In the genomic region with DNA sequence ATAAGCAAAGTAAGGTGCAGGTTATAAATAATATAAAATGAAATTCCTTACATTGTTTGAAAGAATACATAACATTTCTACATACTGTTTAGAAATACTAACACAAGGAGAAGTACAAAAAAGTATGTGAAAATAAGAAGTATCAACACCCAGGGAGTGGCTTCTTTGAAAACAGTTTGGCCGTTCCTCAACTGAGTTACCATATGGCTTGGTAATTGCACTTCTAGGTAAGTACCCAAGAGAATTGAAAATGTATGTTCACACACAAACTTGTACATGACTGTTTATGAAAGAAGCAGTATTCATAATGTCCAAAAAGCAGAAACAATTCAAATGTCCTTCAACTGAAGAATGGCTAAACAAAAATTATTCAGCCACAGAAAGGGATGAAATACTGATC, we compare ENCODE assay signal across 31 cellular contexts. TPM values are rescaled to one million over a fixed set of nuclear protein-coding genes. Genes with fewer than 3 reads are reported as not detected.
"Had no signal": no experiment of that assay in that cellular context is flagged by ENCODE, and none has a peak within 500 bp of the region (broad histone marks: within the 10 kb centered on the region; RNA-seq: fewer than 3 reads in every experiment).

No MANE protein-coding gene starts in this region.

- ATAC-seq: left colon; left lung; natural killer cell; right lobe of liver; stimulated activated memory B cell treated with anti-CD40 and anti-IgM and Interleukin-4, amounts not matched to agents 10 μg/mL and 1 μg/mL and 100 μg/mL, for 72 hours; stimulated activated naive CD8-positive, alpha-beta T cell treated with anti-CD3 and anti-CD28 coated beads, Interleukin-15, amount 100 ng/mL, for 72 hours had no signal

- H3K4me2 ChIP-seq: neural progenitor cell, smooth muscle cell had no signal

- H3K4me3 ChIP-seq: left lung, lung, neural progenitor cell, ovary, right atrium auricular region, right lobe of liver, smooth muscle cell, tibial nerve, uterus had no signal

- H3K4me1 ChIP-seq: left lung, neural progenitor cell, right atrium auricular region, right lobe of liver, tibial nerve, uterus had no signal

- FAIRE-seq: islet of Langerhans, kidney had no signal

- DNase-seq: hypothalamus; immature natural killer cell; kidney; left colon; left lung; mesendoderm; naive B cell; natural killer cell; nephron progenitor cell; occipital lobe; ovary; right lobe of liver; stimulated activated CD4-positive, alpha-beta T cell treated with anti-CD3 and anti-CD28 coated beads, Interleukin-1b, Interleukin-23, amount 100 ng/mL, for 48 hours; stimulated activated CD4-positive, alpha-beta T cell treated with anti-CD3 and anti-CD28 coated beads, Interleukin-2, amount 100 ng/mL, for 48 hours; stimulated activated CD4-positive, alpha-beta T cell treated with anti-CD3 and anti-CD28 coated beads, Interleukin-4, amount 100 ng/mL, for 4 hours; stimulated activated CD8-positive, alpha-beta memory T cell treated with anti-CD3 and anti-CD28 coated beads, Interleukin-4, amount 100 ng/mL, for 48 hours; stimulated activated naive CD4-positive, alpha-beta T cell treated with Interleukin-2 at 50 U/mL for 16 hours; stimulated activated naive CD8-positive, alpha-beta T cell treated with anti-CD3 and anti-CD28 coated beads, Interleukin-15, amount 100 ng/mL, for 72 hours; substantia nigra; uterus had no signal

- H3K27ac ChIP-seq: left lung, neural progenitor cell, neutrophil, ovary, right atrium auricular region, right lobe of liver, tibial nerve, uterus had no signal

- H3K9me3 ChIP-seq: left lung, neutrophil, ovary, right atrium auricular region, right lobe of liver, tibial nerve, uterus had no signal

RNA-seq across cellular contexts. Expression of a gene that starts 30.7 kb away (rescaled TPM):
- total RNA-seq: left colon, mononuclear cell, natural killer cell, pulmonary artery endothelial cell, renal cortical epithelial cell had no signal
- polyA plus RNA-seq: immature natural killer cell, smooth muscle cell had no signal
